Comparison of ENCODE assay signal across 8 cellular contexts in genomic region chr1:183022202-183023145, GRCh38. TPM values are rescaled to one million over a fixed set of nuclear protein-coding genes. Genes with fewer than 3 reads are reported as not detected.
DNase-seq lines count a peak whose midpoint lies in the region; ATAC-seq and TF ChIP-seq lines count a peak whose summit lies in the region.

No MANE protein-coding gene starts in this region.

- H2AFZ ChIP-seq in IMR-90 (replicated peaks; ENCODE audit: low read length, poor library complexity), result peak overlapping the region; percentile 89

- H2BK5ac ChIP-seq in IMR-90 (ENCODE audit: low read depth, low read length, poor library complexity, severe bottlenecking), result peak overlapping the region; percentile 97

- 0% methylated on average over 26 of the region's 57 CpGs; no CpG with 5 or more reads in 1 of the 2 experiments for WGBS in IMR-90 (ENCODE audit: extremely low coverage in 2 of 2, insufficient read length in 1 of 2), 2 experiments

- intact Hi-C loops in IMR-90 (cut with micrococcal nuclease), result loop anchor here (2.0 to 5.0 kb wide), 3 partner anchors 38 to 450 kb away; partner anchors contain the start of gene SMG7

- H4K20me1 ChIP-seq in DOHH2 (ENCODE audit: control insufficient read depth, insufficient read depth, low read depth, low read length) (peaks cover 9% of the 10 kb centered on the region; the same call in 1 of the 2 replicates), IMR-90 (ENCODE audit: insufficient read depth, low read length) (peaks cover 26% of the 10 kb centered on the region)

- H3K4me2 ChIP-seq in DOHH2 (ENCODE audit: low read length) (peak overlapping the region; percentile 80), IMR-90 (ENCODE audit: low read depth, low read length) (peak overlapping the region; percentile 63)

- H3K36me3 ChIP-seq in DOHH2 (ENCODE audit: control insufficient read depth, low read length) (no peaks in the 10 kb centered on the region), IMR-90 (ENCODE audit: control insufficient read depth, insufficient read depth, low read length) (no peaks in the 10 kb centered on the region)

- no peaks in the 10 kb centered on the region for H3K9me2 ChIP-seq in DOHH2 (replicated peaks; ENCODE audit: control insufficient read depth, low read length)

- peak overlapping the region; percentile 84 for H3K9ac ChIP-seq in IMR-90 (ENCODE audit: low read depth, low read length)

- H3K4me1 ChIP-seq in DOHH2 (ENCODE audit: control insufficient read depth, low read length) (peaks cover 40% of the 10 kb centered on the region), IMR-90 (ENCODE audit: control insufficient read depth, insufficient read depth, low read length) (peaks cover 2% of the 10 kb centered on the region; the same call in 1 of the 2 replicates)

- CTCF ChIA-PET in IMR-90 (lab: Yijun Ruan, JAX), result interaction anchor here (0.7 kb wide), 1 partner anchor 60 kb away, joined by 3 read pairs; no protein-coding TSS in a partner anchor

- H3K79me2 ChIP-seq in DOHH2 (ENCODE audit: control insufficient read depth, low read length), result peaks cover 17% of the 10 kb centered on the region

- dilution Hi-C loops in IMR-90 (cut with HindIII; ENCODE audit: low sequenced_read_pairs, unreplicated experiment), result no loop called here

- H2BK15ac ChIP-seq in IMR-90 (ENCODE audit: low read depth, low read length), result peak overlapping the region; percentile 91; the same call in 2 of the 3 replicates

- peak overlapping the region; percentile 51 for H4K5ac ChIP-seq in IMR-90 (ENCODE audit: low read depth, low read length)

- TF ChIP-seq RAD21 in IMR-90 (IDR thresholded peaks at IDR 0.05; ENCODE audit: low read length), result no peak; the same call in none of the 2 replicates

- peak overlapping the region; percentile 76 for H2AK5ac ChIP-seq in IMR-90 (ENCODE audit: low read depth, low read length)

- H2BK20ac ChIP-seq in IMR-90 (ENCODE audit: low read depth, low read length), result peak overlapping the region; percentile 83

- H3F3A ChIP-seq in DOHH2 (ENCODE audit: control insufficient read depth, insufficient read depth), result peaks cover 14% of the 10 kb centered on the region

- peak overlapping the region; percentile 77 for H4K91ac ChIP-seq in IMR-90 (ENCODE audit: insufficient read depth, low read depth, low read length)

- ATAC-seq in GM21447 (IDR thresholded peaks at IDR 0.05; ENCODE audit: unreplicated experiment), result peak; percentile 38
- ATAC-seq in IMR-90 (ENCODE audit: low read depth), result peak; percentile 42

- TF ChIP-seq CTCF in DOHH2 (IDR thresholded peaks at IDR 0.05; ENCODE audit: low read depth, low read length, poor library complexity, severe bottlenecking) (no peak), IMR-90 (conservative IDR thresholded peaks at IDR 0.05; ENCODE audit: low read depth, low read length) (no peak)

- H3K4ac ChIP-seq in IMR-90 (ENCODE audit: low read depth, low read length), result peak overlapping the region; percentile 93

- peak overlapping the region; percentile 85 for H2BK120ac ChIP-seq in IMR-90 (ENCODE audit: low read depth, low read length)

- H3K9me3 ChIP-seq in DOHH2 (ENCODE audit: control insufficient read depth, insufficient read depth, low read length) (no peaks in the 10 kb centered on the region), IMR-90 (ENCODE audit: control insufficient read depth, insufficient read depth, low read length) (no peaks in the 10 kb centered on the region)

- in situ Hi-C loops in IMR-90 (cut with MboI; ENCODE audit: low sequenced_read_pairs), result loop anchor here (5.0 to 10.0 kb wide), 2 partner anchors 65 to 212 kb away; no protein-coding TSS in a partner anchor

- BruUV-seq in IMR-90 (replicated peaks; lab: Mats Ljungman, UMichigan), result no TSS peak

- POLR2A ChIA-PET in IMR-90 (lab: Charles Lee; ENCODE audit: unreplicated experiment), result no interaction called here

- peak overlapping the region; percentile 50 for H3K18ac ChIP-seq in IMR-90 (ENCODE audit: low read depth, low read length)

- TF ChIP-seq POLR2A in IMR-90 (IDR thresholded peaks at IDR 0.05; ENCODE audit: low read depth, low read length), result peak; percentile 94

- peaks cover 0 to 15% of the 10 kb centered on the region in 2 experiments; a peak in 2 of 4 replicates for H3K79me1 ChIP-seq in IMR-90 (ENCODE audit: low read depth in 1 of 2, low read length in 2 of 2)

- H4K8ac ChIP-seq in IMR-90 (ENCODE audit: low read depth in 2 of 2, low read length in 2 of 2), result peak overlapping the region; percentile 43 to 92

- DNase-seq in IMR-90, result peak; percentile 98
- peak; percentile 84 for DNase-seq in T1000 (lab: John Stamatoyannopoulos, UW)
- DNase-seq in dedifferentiated amniotic fluid mesenchymal stem cell (ENCODE audit: extremely low spot score), result peak; percentile 99
- peak; percentile 9 for DNase-seq in stimulated activated CD4-positive, alpha-beta T cell treated with anti-CD3 and anti-CD28 coated beads, Interleukin-12 subunit alpha, Interleukin-12 subunit beta, amount 100 ng/mL, for 4 hours
- DNase-seq in GF-D8 (lab: John Stamatoyannopoulos, UW), result no peak

- H3K27me3 ChIP-seq in DOHH2 (ENCODE audit: control insufficient read depth, low read length), result peaks cover 16% of the 10 kb centered on the region
- H3K27me3 ChIP-seq in IMR-90 (ENCODE audit: control insufficient read depth, insufficient read depth, low read length), result no peaks in the 10 kb centered on the region
- H3K27me3 ChIP-seq in layer of hippocampus (ENCODE audit: control insufficient read depth, insufficient read depth, low read length), result no peaks in the 10 kb centered on the region

- peak overlapping the region; percentile 36 for H3K27ac ChIP-seq in DOHH2 (ENCODE audit: low read depth, low read length)
- H3K27ac ChIP-seq in IMR-90 (ENCODE audit: insufficient read depth, low read length), result peak overlapping the region; percentile 84
- H3K27ac ChIP-seq in layer of hippocampus (ENCODE audit: low read depth, low read length), result peak overlapping the region; percentile 95

- no peaks in the 10 kb centered on the region for H3K9me1 ChIP-seq in IMR-90 (ENCODE audit: insufficient read depth, low read length)

- peak overlapping the region; percentile 74 for H3K4me3 ChIP-seq in DOHH2 (ENCODE audit: low read length)
- peak overlapping the region; percentile 45 for H3K4me3 ChIP-seq in IMR-90 (ENCODE audit: insufficient read depth, low read depth, low read length)

- peak overlapping the region; percentile 83 for H3K23ac ChIP-seq in IMR-90 (ENCODE audit: low read depth, low read length)

- peak overlapping the region; percentile 88 for H3K14ac ChIP-seq in IMR-90 (replicated peaks; ENCODE audit: low read depth, low read length)

- H2AK9ac ChIP-seq in IMR-90 (replicated peaks; ENCODE audit: low read depth, low read length, poor library complexity), result peak overlapping the region; percentile 99

- peak overlapping the region; percentile 85 for H3K56ac ChIP-seq in IMR-90 (ENCODE audit: extremely low read depth, insufficient read depth, low read length)

TF ChIP-seq in IMR-90, 13 proteins besides CTCF, POLR2A, EP300 and RAD21:
- TF ChIP-seq RFX5 (IDR thresholded peaks at IDR 0.05; ENCODE audit: low read depth, low read length), result no peak
- TF ChIP-seq MAZ (IDR thresholded peaks at IDR 0.05; ENCODE audit: borderline replicate concordance, low read depth, low read length), result peak; percentile 46; the same call in 1 of the 2 replicates
- TF ChIP-seq BHLHE40 (IDR thresholded peaks at IDR 0.05; ENCODE audit: low read depth, low read length), result peak; percentile 47; the same call in 1 of the 2 replicates
- peak; percentile 82 for TF ChIP-seq MAFK (IDR thresholded peaks at IDR 0.05; ENCODE audit: low read depth, low read length)
- no peak for TF ChIP-seq RCOR1 (IDR thresholded peaks at IDR 0.05; ENCODE audit: insufficient replicate concordance, low read length)
- 0 out of 2 replicates have a peak, but pooled peaks have one; percentile 62 for TF ChIP-seq MXI1 (IDR thresholded peaks at IDR 0.05; ENCODE audit: borderline replicate concordance, low read depth, low read length)
- TF ChIP-seq NFE2L2 (IDR thresholded peaks at IDR 0.05; ENCODE audit: low read depth, low read length), result peak; percentile 95
- TF ChIP-seq SMC3 (IDR thresholded peaks at IDR 0.05; ENCODE audit: low read depth, low read length), result 0 out of 2 replicates have a peak, but pooled peaks have one; percentile 8
- peak; percentile 90 for TF ChIP-seq FOS (IDR thresholded peaks at IDR 0.05; ENCODE audit: low read depth, low read length)
- 0 out of 2 replicates have a peak, but pooled peaks have one; percentile 11 for TF ChIP-seq CEBPB (IDR thresholded peaks at IDR 0.05; ENCODE audit: low read depth, low read length)
- no peak for TF ChIP-seq CHD1 (IDR thresholded peaks at IDR 0.05; ENCODE audit: low read depth, low read length)
- TF ChIP-seq USF2 (IDR thresholded peaks at IDR 0.05; ENCODE audit: low read depth, low read length), result no peak

RNA-seq across cellular contexts. Expression of gene LAMC1, which starts 0.7 kb away (rescaled TPM):
- total RNA-seq in IMR-90 (2012; rRNA removed), result 361 and 394 TPM in 2 replicates
- polyA plus RNA-seq in IMR-90 (2012; rRNA removed), result 223 and 249 TPM in 2 replicates
- polyA plus RNA-seq in IMR-90 (2012; cell fraction: cytosol; rRNA removed), result 90.5 and 125 TPM in 2 replicates
- 105 and 251 TPM in 2 replicates for polyA plus RNA-seq in IMR-90 (2012; cell fraction: nucleus; rRNA removed; ENCODE audit: low replicate concordance)

Comparison
In these comparisons a context has a peak if more than half of its experiments do, and no peak if none do; other contexts are left out.
1. H3K27ac ChIP-seq: peak in every context shown above with its lines; median percentile 95 in layer of hippocampus; 84 in IMR-90; 36 in DOHH2.